22 cellular contexts compared by ENCODE assay signal in the genomic region with DNA sequence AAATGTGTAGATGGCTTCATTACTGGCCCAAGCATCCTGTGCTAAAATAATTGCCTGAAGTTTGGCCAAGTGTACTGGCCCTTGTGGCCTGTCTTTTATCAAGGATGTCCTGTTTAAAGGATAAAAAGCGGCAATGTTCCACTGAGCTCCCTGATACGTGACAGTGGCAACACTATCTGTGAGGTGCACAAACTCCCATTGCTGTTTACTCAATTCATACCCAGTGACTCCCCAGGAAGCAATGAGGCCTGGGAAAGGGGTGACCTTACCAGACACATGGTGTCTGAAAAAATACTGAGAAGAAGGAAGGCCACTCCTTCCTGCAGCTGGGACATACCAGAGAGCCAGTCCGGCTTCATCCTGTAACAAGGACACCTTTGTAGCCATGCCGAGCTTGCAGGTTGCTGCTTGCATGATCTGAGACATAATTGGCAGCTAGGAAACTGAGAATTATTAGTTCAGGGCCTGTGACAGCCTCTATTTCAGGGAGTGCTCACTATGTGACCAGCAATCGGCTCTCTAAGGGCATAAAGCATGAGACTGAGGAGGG.
DNase-seq lines count a peak whose midpoint lies in the region; ATAC-seq, FAIRE-seq and TF ChIP-seq lines count a peak whose summit lies in the region.
"Had no signal": no experiment of that assay in that cellular context is flagged by ENCODE, and none has a peak within 500 bp of the region (broad histone marks: within the 10 kb centered on the region; RNA-seq: fewer than 3 reads in every experiment).

No MANE protein-coding gene starts in this region.

- H4K20me1 ChIP-seq in GM23248 (ENCODE audit: insufficient read depth) = no peaks in the 10 kb centered on the region
- H4K20me1 ChIP-seq: BLaER1 treated with 17β-estradiol and CSF1 and Interleukin-3, amounts not matched to agents 10 nM and 100 nM had no signal

- H3K4me2 ChIP-seq in GM23248 (ENCODE audit: unreplicated experiment) = no peak overlapping the region
- H3K4me2 ChIP-seq: A549; BLaER1 treated with 17β-estradiol and CSF1 and Interleukin-3, amounts not matched to agents 10 nM and 100 nM had no signal

- H3K4me3 ChIP-seq in right cardiac atrium (ENCODE audit: low read length) (no peak overlapping the region), bronchial epithelial cell (ENCODE audit: low read depth, low read length) (no peak overlapping the region), GM23248 (no peak overlapping the region)
- H3K4me3 ChIP-seq: A549; BLaER1 treated with 17β-estradiol and CSF1 and Interleukin-3, amounts not matched to agents 10 nM and 100 nM had no signal

- no peak overlapping the region for H2AFZ ChIP-seq in GM23248

- H3K9me2 ChIP-seq in GM23248 (ENCODE audit: insufficient read depth) = no peaks in the 10 kb centered on the region

- H3K36me3 ChIP-seq in bronchial epithelial cell (ENCODE audit: control insufficient read depth, insufficient read depth, low read length) = no peaks in the 10 kb centered on the region
- no peaks in the 10 kb centered on the region for H3K36me3 ChIP-seq in GM23248 (ENCODE audit: low read depth)
- H3K36me3 ChIP-seq: BE2C; BLaER1 treated with 17β-estradiol and CSF1 and Interleukin-3, amounts not matched to agents 10 nM and 100 nM had no signal

- DNase-seq in right cardiac atrium = peak in 1 of 3 donors; percentile 40
- DNase-seq in left ventricle myocardium superior = no peak
- DNase-seq in bronchial epithelial cell (ENCODE audit: low read depth) = no peak
- DNase-seq in SK-N-DZ (ENCODE audit: low spot score) = no peak
- DNase-seq in GM23248 = no peak
- DNase-seq: 8988T; ACHN; AML-193; BE2C; CD4-positive, alpha-beta T cell; CD8-positive, alpha-beta memory T cell; COR-L47; DMS153; DND-41; H7 had no signal

- H3K27me3 ChIP-seq in right cardiac atrium (ENCODE audit: control insufficient read depth, insufficient read depth) = no peaks in the 10 kb centered on the region
- H3K27me3 ChIP-seq in bronchial epithelial cell (ENCODE audit: control insufficient read depth, insufficient read depth, low read length) = no peaks in the 10 kb centered on the region
- no peaks in the 10 kb centered on the region for H3K27me3 ChIP-seq in GM23248 (replicated peaks; ENCODE audit: insufficient read depth)
- H3K27me3 ChIP-seq: BE2C; BLaER1 treated with 17β-estradiol and CSF1 and Interleukin-3, amounts not matched to agents 10 nM and 100 nM had no signal

- in situ Hi-C loops in GM23248 (cut with MboI) = no loop called here

- H3K9me3 ChIP-seq in right cardiac atrium (ENCODE audit: control insufficient read depth, low read length) = no peaks in the 10 kb centered on the region
- no peaks in the 10 kb centered on the region for H3K9me3 ChIP-seq in GM23248 (ENCODE audit: low read depth)
- H3K9me3 ChIP-seq: BE2C had no signal

- intact Hi-C loops in right cardiac atrium (cut with DNase I) = no loop called here
- intact Hi-C loops in left ventricle myocardium superior (cut with micrococcal nuclease) = no loop called here

- 66% methylated on average over 5 of the region's 5 CpGs for WGBS in right cardiac atrium
- WGBS in GM23248 (ENCODE audit: low coverage in 1 of 2, low lambda C conversion rate in 2 of 2, missing lambda C conversion rate in 2 of 2), 2 experiments = 75 to 84% methylated on average over 5 of the region's 5 CpGs

- no peak overlapping the region for H3K27ac ChIP-seq in right cardiac atrium (ENCODE audit: low read length)
- no peak overlapping the region for H3K27ac ChIP-seq in GM23248
- H3K27ac ChIP-seq: A549; BLaER1 treated with 17β-estradiol and CSF1 and Interleukin-3, amounts not matched to agents 10 nM and 100 nM had no signal

- no peak overlapping the region for H3K9ac ChIP-seq in GM23248
- H3K9ac ChIP-seq: BLaER1 treated with 17β-estradiol and CSF1 and Interleukin-3, amounts not matched to agents 10 nM and 100 nM had no signal

- FAIRE-seq in bronchial epithelial cell (lab: Jason Lieb, UNC) = peak; percentile 13
- FAIRE-seq: A549, G401.6, GM12892, H1 had no signal

- ATAC-seq in right cardiac atrium (peak; percentile 74 to 97), left ventricle myocardium superior (no peak), esophagus mucosa (peak; percentile 25)
- ATAC-seq: A549, HCT116 had no signal

- TF ChIP-seq CTCF in bronchial epithelial cell (IDR thresholded peaks at IDR 0.05; ENCODE audit: insufficient read depth, low read length, severe bottlenecking) = no peak

- H3K4me1 ChIP-seq in right cardiac atrium (ENCODE audit: control insufficient read depth, insufficient read depth, low read length) = no peaks in the 10 kb centered on the region
- no peaks in the 10 kb centered on the region for H3K4me1 ChIP-seq in GM23248 (ENCODE audit: insufficient read depth)
- H3K4me1 ChIP-seq: A549; BE2C; BLaER1 treated with 17β-estradiol and CSF1 and Interleukin-3, amounts not matched to agents 10 nM and 100 nM had no signal

- no peaks in the 10 kb centered on the region for H3K79me2 ChIP-seq in GM23248 (ENCODE audit: insufficient read depth)

- no peaks in the 10 kb centered on the region for H3F3A ChIP-seq in GM23248 (ENCODE audit: insufficient read depth)
